17 cellular contexts compared by ENCODE assay signal in genomic region chr16:670485-671352, GRCh38. TPM values are rescaled to one million over a fixed set of nuclear protein-coding genes. Genes with fewer than 3 reads are reported as not detected.
DNase-seq lines count a peak whose midpoint lies in the region; TF ChIP-seq lines count a peak whose summit lies in the region.
"Had no signal": no experiment of that assay in that cellular context is flagged by ENCODE, and none has a peak within 500 bp of the region (broad histone marks: within the 10 kb centered on the region; RNA-seq: fewer than 3 reads in every experiment).

No MANE protein-coding gene starts in this region.

- H3K27ac Mint-ChIP-seq in T-helper 2 cell treated with Interferon-gamma antibody and Interleukin-4, amounts not matched to agents 5 μg/mL and 100 μg/mL, for 36 hours, result no peak overlapping the region
- H3K27ac Mint-ChIP-seq in Caco-2 (ENCODE audit: unreplicated experiment), result no peak overlapping the region
- no peak overlapping the region for H3K27ac Mint-ChIP-seq in brain

- H3K4me3 ChIP-seq in Caco-2 (ENCODE audit: low read depth, low read length), result no peak overlapping the region
- H3K4me3 ChIP-seq: SK-N-MC, spleen, uterus had no signal

- peaks cover 5% of the 10 kb centered on the region for H3K36me3 ChIP-seq in Caco-2 (ENCODE audit: control insufficient read depth, insufficient read depth, low read length)
- H3K36me3 ChIP-seq: uterus had no signal

- no peaks in the 10 kb centered on the region for H3K27me3 ChIP-seq in Caco-2 (replicated peaks; ENCODE audit: control insufficient read depth, insufficient read depth, low read length)
- H3K27me3 ChIP-seq: uterus had no signal

- intact Hi-C loops in Caco-2 (cut with micrococcal nuclease; ENCODE audit: unreplicated experiment), result no loop called here

- DNase-seq in T-helper 2 cell treated with Interferon-gamma antibody and Interleukin-4, amounts not matched to agents 5 μg/mL and 100 μg/mL, for 36 hours (ENCODE audit: low spot score), result no peak
- DNase-seq in T-helper 2 cell (no peak), Caco-2 (no peak), globus pallidus (ENCODE audit: low spot score) (no peak), SW 1271 (lab: John Stamatoyannopoulos, UW) (no peak)
- DNase-seq: 8988T; activated naive CD4-positive, alpha-beta T cell treated with anti-CD3 and anti-CD28 coated beads, Interleukin-2, amount 50 U/mL, for 16 hours; effector memory CD4-positive, alpha-beta T cell; Karpas-422; NCI-H1092 treated with DMSO at 0.1 percent for 48 hours; NCI-H2081; NCI-H446 treated with DMSO at 0.1 percent for 48 hours; spleen; stimulated activated CD4-positive, alpha-beta T cell treated with anti-CD3 and anti-CD28 coated beads, Interleukin-4, amount 100 ng/mL, for 4 hours; uterus had no signal

- H3K4me1 ChIP-seq in Caco-2, result no peaks in the 10 kb centered on the region; the same call in 1 of the 2 replicates

- H3K27me3 Mint-ChIP-seq in T-helper 2 cell treated with Interferon-gamma antibody and Interleukin-4, amounts not matched to agents 5 μg/mL and 100 μg/mL, for 36 hours (ENCODE audit: low read depth), result peaks cover 4% of the 10 kb centered on the region
- H3K27me3 Mint-ChIP-seq in Caco-2 (ENCODE audit: insufficient read depth, unreplicated experiment) (no peaks in the 10 kb centered on the region), brain (peaks cover 5% of the 10 kb centered on the region)

- TF ChIP-seq CTCF in Caco-2 (IDR thresholded peaks at IDR 0.05; ENCODE audit: insufficient read depth in 1 of 2, low read depth in 1 of 2, low read length in 1 of 2, severe bottlenecking in 1 of 2, unreplicated experiment in 1 of 2) (no peak), brain (conservative IDR thresholded peaks at IDR 0.05) (no peak)

- BruUV-seq in Caco-2 (replicated peaks; lab: Mats Ljungman, UMichigan), result TSS peak; percentile 4

- CTCF ChIA-PET in Caco-2 (lab: Charles Lee), result interaction anchor here (0.6 kb wide), 1 partner anchor 10 kb away, joined by 5 read pairs; the partner anchor contains the start of gene STUB1

- no peaks in the 10 kb centered on the region for H3K9me3 Mint-ChIP-seq in T-helper 2 cell treated with Interferon-gamma antibody and Interleukin-4, amounts not matched to agents 5 μg/mL and 100 μg/mL, for 36 hours
- no peaks in the 10 kb centered on the region for H3K9me3 Mint-ChIP-seq in Caco-2 (ENCODE audit: unreplicated experiment)
- H3K9me3 Mint-ChIP-seq in brain, result no peaks in the 10 kb centered on the region

- H3K36me3 Mint-ChIP-seq in T-helper 2 cell treated with Interferon-gamma antibody and Interleukin-4, amounts not matched to agents 5 μg/mL and 100 μg/mL, for 36 hours (ENCODE audit: low read depth), result peaks cover 5% of the 10 kb centered on the region
- H3K36me3 Mint-ChIP-seq in Caco-2 (ENCODE audit: insufficient read depth, unreplicated experiment), result peaks cover 17% of the 10 kb centered on the region
- peaks cover 5% of the 10 kb centered on the region for H3K36me3 Mint-ChIP-seq in brain

- POLR2A ChIA-PET in Caco-2 (lab: Charles Lee), result no interaction called here

- no peaks in the 10 kb centered on the region for H3K9me3 ChIP-seq in Caco-2
- H3K9me3 ChIP-seq: spleen, uterus had no signal

- H3K4me1 Mint-ChIP-seq in T-helper 2 cell treated with Interferon-gamma antibody and Interleukin-4, amounts not matched to agents 5 μg/mL and 100 μg/mL, for 36 hours (ENCODE audit: low read depth), result peaks cover 1% of the 10 kb centered on the region
- H3K4me1 Mint-ChIP-seq in Caco-2 (ENCODE audit: low read depth, unreplicated experiment), result no peaks in the 10 kb centered on the region
- peaks cover 4% of the 10 kb centered on the region for H3K4me1 Mint-ChIP-seq in brain

- H3K4me3 Mint-ChIP-seq in T-helper 2 cell treated with Interferon-gamma antibody and Interleukin-4, amounts not matched to agents 5 μg/mL and 100 μg/mL, for 36 hours, result peak overlapping the region; percentile 48
- H3K4me3 Mint-ChIP-seq in Caco-2 (ENCODE audit: unreplicated experiment) (peak overlapping the region; percentile 40), brain (peak overlapping the region in 3 of 5 experiments; percentile 16 to 79 (median 65))

RNA-seq across cellular contexts. Expression of gene RHOT2, which starts 2.8 kb away (rescaled TPM):
- total RNA-seq in Caco-2 (2022), result 96.7 and 106 TPM in 2 replicates
- 65.6 TPM for polyA plus RNA-seq in brain (ENCODE audit: insufficient read depth, low read depth, low replicate concordance)

RNA-seq across cellular contexts. Expression of gene RHBDL1, which starts 4.8 kb away (rescaled TPM):
- total RNA-seq in Caco-2 (2022), result 2.9 and 3.2 TPM in 2 replicates
- 10.0 TPM for polyA plus RNA-seq in brain (ENCODE audit: insufficient read depth, low read depth, low replicate concordance)

RNA-seq across cellular contexts. Expression of gene STUB1, which starts 9.5 kb away (rescaled TPM):
- 77.8 and 86.6 TPM in 2 replicates for total RNA-seq in Caco-2 (2022)
- 209 TPM for polyA plus RNA-seq in brain (ENCODE audit: insufficient read depth, low read depth, low replicate concordance)

RNA-seq across cellular contexts. Expression of gene JMJD8, which starts 13.4 kb away (rescaled TPM):
- total RNA-seq in Caco-2 (2022), result 46.7 and 52.4 TPM in 2 replicates
- 69.1 TPM for polyA plus RNA-seq in brain (ENCODE audit: insufficient read depth, low read depth, low replicate concordance)

RNA-seq across cellular contexts. Expression of gene WDR24, which starts 19.5 kb away (rescaled TPM):
- 10.8 and 11.7 TPM in 2 replicates for total RNA-seq in Caco-2 (2022)
- polyA plus RNA-seq in brain (ENCODE audit: insufficient read depth, low read depth, low replicate concordance), result 24.5 TPM
